In genomic region chr20:31840906-31841816, GRCh38 we compare ENCODE assay signal across 1 cellular context.
TF ChIP-seq lines count a peak whose summit lies in the region.

No MANE protein-coding gene starts in this region.

TF ChIP-seq in endothelial cell of umbilical vein, 7 proteins besides CTCF, POLR2A, EP300 and RAD21:
- TF ChIP-seq FOS (IDR thresholded peaks at IDR 0.05; ENCODE audit: borderline replicate concordance, insufficient read depth, low read length) (no peak), EZH2 (IDR thresholded peaks at IDR 0.05; ENCODE audit: borderline replicate concordance, low read depth, low read length, severe bottlenecking) (no peak), JUN (IDR thresholded peaks at IDR 0.05; ENCODE audit: borderline replicate concordance, insufficient read depth, insufficient read length, low read depth) (no peak), MAX (IDR thresholded peaks at IDR 0.05; ENCODE audit: insufficient read depth, insufficient read length) (no peak), GATA2 (IDR thresholded peaks at IDR 0.05; ENCODE audit: insufficient read depth, insufficient read length, low read depth, low read length) (no peak), MYC (IDR thresholded peaks at IDR 0.05; ENCODE audit: low read depth, low read length) (no peak), POLR2AphosphoS5 (IDR thresholded peaks at IDR 0.05; ENCODE audit: insufficient read depth, low read depth, low read length) (no peak)
